ENCODE assay signal across 15 cellular contexts in the genomic region with DNA sequence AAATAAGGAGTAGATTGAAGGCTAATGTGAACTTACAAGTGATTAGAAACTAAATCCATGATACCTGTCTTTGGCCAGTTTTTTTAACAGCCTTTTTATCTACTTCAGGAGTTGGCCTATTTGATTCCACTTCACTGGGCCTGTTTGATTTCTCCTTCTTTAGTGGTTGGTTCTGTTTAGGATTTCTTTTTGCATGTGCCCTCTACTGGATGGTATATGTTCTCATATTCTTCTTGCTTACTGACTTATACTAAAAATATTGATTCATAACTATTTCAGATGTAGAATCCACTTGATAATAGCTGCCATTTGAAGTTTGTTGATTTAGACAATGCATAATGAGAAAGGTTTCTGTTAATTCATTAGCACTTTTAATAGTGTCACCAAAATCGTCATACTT. TPM values are rescaled to one million over a fixed set of nuclear protein-coding genes. Genes with fewer than 3 reads are reported as not detected.
A peak's percentile ranks its signal among the peaks of the same experiment; 100 is the strongest.
DNase-seq lines count a peak whose midpoint lies in the region; ATAC-seq, FAIRE-seq and TF ChIP-seq lines count a peak whose summit lies in the region.
"Had no signal": no experiment of that assay in that cellular context is flagged by ENCODE, and none has a peak within 500 bp of the region (broad histone marks: within the 10 kb centered on the region; RNA-seq: fewer than 3 reads in every experiment).

No MANE protein-coding gene starts in this region.

- no peaks in the 10 kb centered on the region for H3K9me3 Mint-ChIP-seq in activated CD4-positive, alpha-beta memory T cell treated with anti-CD3 and anti-CD28 coated beads for 36 hours
- H3K9me3 Mint-ChIP-seq in CD8-positive, alpha-beta memory T cell: no peaks in the 10 kb centered on the region
- H3K9me3 Mint-ChIP-seq: activated T-helper 1 cell treated with anti-CD3 and anti-CD28 coated beads, Interleukin-12 subunit alpha, Interleukin-12 subunit beta, Interleukin-2, Interleukin-4 antibody, amounts not matched to agents 30 ng/mL and 10 ng/mL and 1 ng/mL, durations not matched to agents 14 hours and 24 hours and 36 hours; neural progenitor cell had no signal

- H3K27ac ChIP-seq in RWPE2 (ENCODE audit: poor library complexity, severe bottlenecking): no peak overlapping the region
- no peak overlapping the region for H3K27ac ChIP-seq in tibial nerve
- no peak overlapping the region for H3K27ac ChIP-seq in CD8-positive, alpha-beta memory T cell (ENCODE audit: low read depth, low read length)
- H3K27ac ChIP-seq: BLaER1 treated with 17β-estradiol and CSF1 and Interleukin-3, amounts not matched to agents 10 nM and 100 nM; neural progenitor cell had no signal

- peak; percentile 89 for FAIRE-seq in A204.1 (lab: Jason Lieb, UNC)

- no peak for ATAC-seq in RWPE2 (ENCODE audit: low read depth)

- CTCF ChIA-PET in activated CD4-positive, alpha-beta memory T cell treated with anti-CD3 and anti-CD28 coated beads for 36 hours (lab: Charles Lee): interaction anchor here (1.5 to 3.1 kb wide), 2 partner anchors 20 to 46 kb away, joined by 5 to 10 read pairs; no protein-coding TSS in a partner anchor
- CTCF ChIA-PET in CD8-positive, alpha-beta memory T cell (lab: Charles Lee): interaction anchor here (0.9 kb wide), 1 partner anchor 96 kb away, joined by 4 read pairs; no protein-coding TSS in a partner anchor

- no peak for TF ChIP-seq POLR2A in tibial nerve (IDR thresholded peaks at IDR 0.05)

- H3K4me3 ChIP-seq in RWPE2 (ENCODE audit: severe bottlenecking) (no peak overlapping the region), fibroblast of mammary gland (ENCODE audit: control insufficient read depth, low read depth, low read length) (no peak overlapping the region), tibial nerve (no peak overlapping the region)
- H3K4me3 ChIP-seq in CD8-positive, alpha-beta memory T cell (ENCODE audit: low read length): no peak overlapping the region
- H3K4me3 ChIP-seq: BLaER1 treated with 17β-estradiol and CSF1 and Interleukin-3, amounts not matched to agents 10 nM and 100 nM; neural progenitor cell had no signal

- peak; percentile 30 for DNase-seq in HCEC 1CT
- no peak for DNase-seq in RWPE2 (ENCODE audit: low spot score)
- DNase-seq in fibroblast of mammary gland (ENCODE audit: low read depth): peak; percentile 23
- DNase-seq in NCI-H774 (lab: John Stamatoyannopoulos, UW): no peak
- DNase-seq in tibial nerve (ENCODE audit: low spot score in 2 of 2): no peak
- no peak for DNase-seq in activated CD4-positive, alpha-beta memory T cell treated with anti-CD3 and anti-CD28 coated beads for 36 hours
- DNase-seq in CD8-positive, alpha-beta memory T cell: no peak
- DNase-seq: activated CD4-positive, alpha-beta T cell treated with anti-CD3 and anti-CD28 coated beads for 4 hours; cerebellar nuclear complex; foreskin melanocyte; GF-D8 had no signal

- no peak overlapping the region for H3K4me3 Mint-ChIP-seq in activated CD4-positive, alpha-beta memory T cell treated with anti-CD3 and anti-CD28 coated beads for 36 hours
- H3K4me3 Mint-ChIP-seq in CD8-positive, alpha-beta memory T cell: no peak overlapping the region
- H3K4me3 Mint-ChIP-seq: activated T-helper 1 cell treated with anti-CD3 and anti-CD28 coated beads, Interleukin-12 subunit alpha, Interleukin-12 subunit beta, Interleukin-2, Interleukin-4 antibody, amounts not matched to agents 30 ng/mL and 10 ng/mL and 1 ng/mL, durations not matched to agents 14 hours and 24 hours and 36 hours; neural progenitor cell had no signal

- H3K4me1 ChIP-seq in RWPE2 (ENCODE audit: insufficient read depth, poor library complexity, severe bottlenecking) (no peaks in the 10 kb centered on the region), tibial nerve (peaks cover 0 to 14% (median 0%) of the 10 kb centered on the region in 4 donors)
- H3K4me1 ChIP-seq in CD8-positive, alpha-beta memory T cell (ENCODE audit: insufficient read depth, low read length): no peaks in the 10 kb centered on the region
- H3K4me1 ChIP-seq: BLaER1 treated with 17β-estradiol and CSF1 and Interleukin-3, amounts not matched to agents 10 nM and 100 nM; neural progenitor cell had no signal

- H3K36me3 ChIP-seq in RWPE2 (ENCODE audit: low read depth): peaks cover 32% of the 10 kb centered on the region
- peaks cover 0 to 47% (median 4%) of the 10 kb centered on the region in 3 donors for H3K36me3 ChIP-seq in tibial nerve
- H3K36me3 ChIP-seq in CD8-positive, alpha-beta memory T cell (ENCODE audit: insufficient read depth, low read length): no peaks in the 10 kb centered on the region

- H3K27ac Mint-ChIP-seq in activated CD4-positive, alpha-beta memory T cell treated with anti-CD3 and anti-CD28 coated beads for 36 hours: no peak overlapping the region
- peak overlapping the region in 4 of 8 donors; percentile 6 to 66 (median 34) for H3K27ac Mint-ChIP-seq in CD8-positive, alpha-beta memory T cell
- H3K27ac Mint-ChIP-seq: activated T-helper 1 cell treated with anti-CD3 and anti-CD28 coated beads, Interleukin-12 subunit alpha, Interleukin-12 subunit beta, Interleukin-2, Interleukin-4 antibody, amounts not matched to agents 30 ng/mL and 10 ng/mL and 1 ng/mL, durations not matched to agents 14 hours and 24 hours and 36 hours; neural progenitor cell had no signal

- no peaks in the 10 kb centered on the region for H3K27me3 ChIP-seq in RWPE2 (ENCODE audit: insufficient read depth, poor library complexity, severe bottlenecking)
- H3K27me3 ChIP-seq in tibial nerve: no peaks in the 10 kb centered on the region
- H3K27me3 ChIP-seq in CD8-positive, alpha-beta memory T cell (ENCODE audit: insufficient read depth, low read length, poor library complexity, severe bottlenecking): no peaks in the 10 kb centered on the region
- H3K27me3 ChIP-seq: BLaER1 treated with 17β-estradiol and CSF1 and Interleukin-3, amounts not matched to agents 10 nM and 100 nM; neural progenitor cell had no signal

- 72 to 83% methylated on average over 1 of the region's 1 CpG for WGBS in tibial nerve, 2 donors

- H3K4me1 Mint-ChIP-seq in activated CD4-positive, alpha-beta memory T cell treated with anti-CD3 and anti-CD28 coated beads for 36 hours (ENCODE audit: low read depth): no peaks in the 10 kb centered on the region
- H3K4me1 Mint-ChIP-seq in CD8-positive, alpha-beta memory T cell: peaks cover 9 to 16% (median 11%) of the 10 kb centered on the region in 3 donors
- H3K4me1 Mint-ChIP-seq: neural progenitor cell had no signal

- H3K36me3 Mint-ChIP-seq in activated CD4-positive, alpha-beta memory T cell treated with anti-CD3 and anti-CD28 coated beads for 36 hours: peaks cover 14% of the 10 kb centered on the region
- peaks cover 0 to 61% (median 12%) of the 10 kb centered on the region in 3 donors for H3K36me3 Mint-ChIP-seq in CD8-positive, alpha-beta memory T cell

- intact Hi-C loops in activated CD4-positive, alpha-beta memory T cell treated with anti-CD3 and anti-CD28 coated beads for 36 hours (cut with micrococcal nuclease): no loop called here

- no peaks in the 10 kb centered on the region for H3K9me3 ChIP-seq in RWPE2 (ENCODE audit: severe bottlenecking)
- no peaks in the 10 kb centered on the region for H3K9me3 ChIP-seq in tibial nerve
- no peaks in the 10 kb centered on the region for H3K9me3 ChIP-seq in CD8-positive, alpha-beta memory T cell (ENCODE audit: low read length)
- H3K9me3 ChIP-seq: BLaER1 treated with 17β-estradiol and CSF1 and Interleukin-3, amounts not matched to agents 10 nM and 100 nM had no signal

- TF ChIP-seq CTCF in RWPE2 (IDR thresholded peaks at IDR 0.05; ENCODE audit: poor library complexity, severe bottlenecking) (peak; percentile 39), fibroblast of mammary gland (conservative IDR thresholded peaks at IDR 0.05; ENCODE audit: control insufficient read depth, insufficient read depth, low read depth, low read length) (peak; percentile 22), tibial nerve (IDR thresholded peaks at IDR 0.05) (no peak)

- TF ChIP-seq EP300 in tibial nerve (IDR thresholded peaks at IDR 0.05): no peak

- no peaks in the 10 kb centered on the region for H3K27me3 Mint-ChIP-seq in activated CD4-positive, alpha-beta memory T cell treated with anti-CD3 and anti-CD28 coated beads for 36 hours
- H3K27me3 Mint-ChIP-seq in CD8-positive, alpha-beta memory T cell: no peaks in the 10 kb centered on the region

- POLR2A ChIA-PET in activated CD4-positive, alpha-beta memory T cell treated with anti-CD3 and anti-CD28 coated beads for 36 hours (lab: Charles Lee): no interaction called here
- POLR2A ChIA-PET in CD8-positive, alpha-beta memory T cell (lab: Charles Lee): no interaction called here

RNA-seq across cellular contexts. Expression of a gene that starts 53.9 kb away (rescaled TPM):
- 10 to 100 TPM; 63.3 to 91.8 (median 84.5) TPM for total RNA-seq in tibial nerve
- 10 to 100 TPM; 58.5 to 64.0 TPM for total RNA-seq in activated CD4-positive, alpha-beta memory T cell treated with anti-CD3 and anti-CD28 coated beads for 36 hours
- total RNA-seq in CD8-positive, alpha-beta memory T cell: 10 to 100 TPM; 47.0 to 50.2 TPM
- polyA plus RNA-seq in CD8-positive, alpha-beta memory T cell: 53.8 TPM

Comparison
In these comparisons a context has a peak if more than half of its experiments do, and no peak if none do; other contexts are left out.
1. DNase-seq: peak in HCEC 1CT (single experiment) and fibroblast of mammary gland (single experiment); none in RWPE2 (single experiment), NCI-H774 (single experiment), tibial nerve (0 of 2), activated CD4-positive, alpha-beta memory T cell treated with anti-CD3 and anti-CD28 coated beads for 36 hours (single experiment) and CD8-positive, alpha-beta memory T cell (0 of 5).
2. CTCF ChIP-seq: peak in RWPE2 (single experiment) and fibroblast of mammary gland (single experiment); none in tibial nerve (0 of 5).